ENCODE assay signal across 6 cellular contexts in the genomic region with DNA sequence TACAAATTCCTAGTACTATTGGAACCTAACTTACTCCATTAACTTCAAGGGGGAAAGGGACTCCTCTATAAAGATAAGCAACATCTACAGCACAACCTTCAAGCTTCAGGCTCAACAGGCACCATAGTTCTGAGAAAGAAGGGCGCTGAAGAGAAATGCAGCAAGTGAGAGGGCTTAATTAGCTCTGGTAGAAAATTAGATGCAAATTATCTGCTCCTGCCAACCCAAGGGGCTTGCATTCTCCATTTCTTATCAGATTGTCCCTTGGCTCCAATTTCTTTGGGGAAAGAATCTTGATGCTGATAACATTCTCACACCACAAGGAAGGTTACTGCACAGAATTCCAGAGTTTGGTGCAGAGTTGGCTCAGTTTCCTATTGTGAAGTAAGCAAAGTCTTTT.
"Had no signal": no experiment of that assay in that cellular context is flagged by ENCODE, and none has a peak within 500 bp of the region (broad histone marks: within the 10 kb centered on the region; RNA-seq: fewer than 3 reads in every experiment).

No MANE protein-coding gene starts in this region.

- H3K4me3 ChIP-seq: GM23248, HAP-1 had no signal

- DNase-seq: GM23248, H7, HFFc6 had no signal

- H3K36me3 ChIP-seq: HAP-1 had no signal

- FAIRE-seq: HepG2 had no signal

- H3K9ac ChIP-seq: GM23248 had no signal

- H2AFZ ChIP-seq: GM23248 had no signal

- H3K9me3 ChIP-seq: HAP-1 had no signal

- H3K27ac ChIP-seq: GM23248, HL-60 had no signal

- H3K4me1 ChIP-seq: HAP-1 had no signal
